Comparison of ENCODE assay signal across 9 cellular contexts in the genomic region with DNA sequence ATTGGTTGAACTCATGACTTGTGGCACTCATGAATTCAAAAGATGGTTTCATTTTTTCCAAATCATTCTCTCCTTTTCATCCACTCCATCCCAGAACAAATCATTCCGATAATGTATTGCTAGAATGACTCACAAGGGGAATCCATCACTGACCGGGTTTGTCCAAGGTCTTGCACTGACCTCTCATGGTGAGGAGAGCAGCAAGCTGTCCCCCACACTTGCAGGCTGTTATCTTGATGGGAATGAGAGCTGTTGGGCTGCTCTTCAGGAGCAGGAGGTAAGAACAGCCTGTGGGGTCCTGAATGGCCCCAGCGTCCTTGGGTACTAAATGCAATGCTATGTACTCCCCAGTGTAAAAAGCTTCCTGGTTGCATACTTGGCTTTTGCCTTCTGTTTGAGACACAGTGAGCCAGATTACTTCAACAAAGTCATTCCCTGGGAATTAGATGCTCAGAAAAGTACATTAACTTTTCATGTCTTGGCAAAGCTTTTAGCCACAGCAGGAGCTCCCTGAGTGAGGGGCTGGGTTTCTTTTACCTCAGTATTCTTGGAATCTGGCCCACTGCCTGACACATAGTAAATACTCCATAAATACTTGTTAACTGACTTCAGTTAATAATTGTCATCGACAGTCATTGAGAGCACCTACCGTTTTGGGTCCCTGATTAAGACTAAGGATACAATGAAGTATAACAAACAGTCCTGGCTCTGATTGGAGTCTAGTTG.
DNase-seq lines count a peak whose midpoint lies in the region; ATAC-seq lines count a peak whose summit lies in the region.
"Had no signal": no experiment of that assay in that cellular context is flagged by ENCODE, and none has a peak within 500 bp of the region (broad histone marks: within the 10 kb centered on the region; RNA-seq: fewer than 3 reads in every experiment).

No MANE protein-coding gene starts in this region.

- H3K4me1 ChIP-seq in HAP-1: peaks cover 3% of the 10 kb centered on the region

- H3K9me3 ChIP-seq in HAP-1: no peaks in the 10 kb centered on the region

- in situ Hi-C loops in HAP-1 (cut with MboI; ENCODE audit: low sequenced_read_pairs): loop anchor here (10.0 to 25.0 kb wide), 2 partner anchors 971 to 1124 kb away; no protein-coding TSS in a partner anchor

- H3K9me3 Mint-ChIP-seq in stimulated activated naive B cell treated with anti-CD40 and anti-IgM and Interleukin-4, amounts not matched to agents 10 μg/mL and 1 μg/mL and 100 μg/mL, for 72 hours: no peaks in the 10 kb centered on the region
- H3K9me3 Mint-ChIP-seq: activated B cell treated with CpG ODN at 0.5 μM for 24 hours had no signal

- H3K27me3 Mint-ChIP-seq in stimulated activated naive B cell treated with anti-CD40 and anti-IgM and Interleukin-4, amounts not matched to agents 10 μg/mL and 1 μg/mL and 100 μg/mL, for 72 hours: no peaks in the 10 kb centered on the region
- H3K27me3 Mint-ChIP-seq: activated B cell treated with CpG ODN at 0.5 μM for 24 hours had no signal

- DNase-seq in HPDE6-E6E7 (ENCODE audit: extremely low spot score) (peak; percentile 28), amniotic epithelial cell (ENCODE audit: low read depth) (peak; percentile 82), inferior parietal cortex (ENCODE audit: extremely low spot score) (peak; percentile 62), activated gamma-delta T cell (lab: John Stamatoyannopoulos, UW) (no peak), HAP-1 (ENCODE audit: low spot score in 2 of 2) (no peak)
- DNase-seq in stimulated activated naive B cell treated with anti-CD40 and anti-IgM and Interleukin-4, amounts not matched to agents 10 μg/mL and 1 μg/mL and 100 μg/mL, for 72 hours: no peak
- DNase-seq: activated B cell treated with CpG ODN at 0.5 μM for 24 hours; stimulated activated CD4-positive, alpha-beta T cell treated with anti-CD3 and anti-CD28 coated beads, Interleukin-2, amount 100 ng/mL, for 24 hours had no signal

- no peak overlapping the region for H3K4me3 ChIP-seq in HAP-1

- H3K36me3 Mint-ChIP-seq in stimulated activated naive B cell treated with anti-CD40 and anti-IgM and Interleukin-4, amounts not matched to agents 10 μg/mL and 1 μg/mL and 100 μg/mL, for 72 hours: peaks cover 11 to 13% of the 10 kb centered on the region in 2 donors

- peak overlapping the region; percentile 73 for H3K27ac Mint-ChIP-seq in stimulated activated naive B cell treated with anti-CD40 and anti-IgM and Interleukin-4, amounts not matched to agents 10 μg/mL and 1 μg/mL and 100 μg/mL, for 72 hours
- H3K27ac Mint-ChIP-seq: activated B cell treated with CpG ODN at 0.5 μM for 24 hours had no signal

- H3K4me3 Mint-ChIP-seq in stimulated activated naive B cell treated with anti-CD40 and anti-IgM and Interleukin-4, amounts not matched to agents 10 μg/mL and 1 μg/mL and 100 μg/mL, for 72 hours: no peak overlapping the region
- H3K4me3 Mint-ChIP-seq: activated B cell treated with CpG ODN at 0.5 μM for 24 hours had no signal

- no peak for ATAC-seq in stimulated activated naive B cell treated with anti-CD40 and anti-IgM and Interleukin-4, amounts not matched to agents 10 μg/mL and 1 μg/mL and 100 μg/mL, for 72 hours (replicated peaks)
- ATAC-seq in HG03280 (IDR thresholded peaks at IDR 0.05; ENCODE audit: unreplicated experiment): no peak

- H3K4me1 Mint-ChIP-seq in stimulated activated naive B cell treated with anti-CD40 and anti-IgM and Interleukin-4, amounts not matched to agents 10 μg/mL and 1 μg/mL and 100 μg/mL, for 72 hours: peaks cover 2 to 6% of the 10 kb centered on the region in 2 donors

- no peaks in the 10 kb centered on the region for H3K36me3 ChIP-seq in HAP-1 (replicated peaks)

- H3K27me3 ChIP-seq in HAP-1 (ENCODE audit: low read depth): no peaks in the 10 kb centered on the region

Comparison
In these comparisons a context has a peak if more than half of its experiments do, and no peak if none do; other contexts are left out.
1. DNase-seq: peak in HPDE6-E6E7 (single experiment), amniotic epithelial cell (single experiment) and inferior parietal cortex (single experiment); none in stimulated activated naive B cell treated with anti-CD40 and anti-IgM and Interleukin-4, amounts not matched to agents 10 μg/mL and 1 μg/mL and 100 μg/mL, for 72 hours (single experiment), activated gamma-delta T cell (single experiment) and HAP-1 (0 of 2).